In the genomic region with DNA sequence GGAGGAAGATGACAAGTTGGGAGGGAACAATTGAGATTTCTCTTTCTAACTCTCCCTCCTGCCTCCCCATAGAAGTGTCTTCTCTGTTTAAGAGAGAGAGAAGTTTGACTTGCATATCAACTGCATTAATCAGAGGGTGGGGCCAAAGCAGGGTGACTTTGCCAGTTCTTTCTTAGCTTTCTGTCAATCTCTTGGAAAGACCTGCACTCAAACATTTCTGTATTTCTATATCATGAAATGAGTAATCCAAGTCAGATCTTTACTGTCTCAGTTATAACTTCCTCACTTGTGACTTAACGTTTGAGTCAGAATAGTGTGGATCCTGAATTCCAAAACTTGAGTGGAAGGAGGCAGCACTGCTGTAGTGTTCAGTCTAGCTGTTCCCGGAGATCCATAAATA, we compare ENCODE assay signal across 16 cellular contexts.
DNase-seq lines count a peak whose midpoint lies in the region; ATAC-seq, FAIRE-seq and TF ChIP-seq lines count a peak whose summit lies in the region.
"Had no signal": no experiment of that assay in that cellular context is flagged by ENCODE, and none has a peak within 500 bp of the region (broad histone marks: within the 10 kb centered on the region; RNA-seq: fewer than 3 reads in every experiment).

No MANE protein-coding gene starts in this region.

- peaks cover 5% of the 10 kb centered on the region for H3K9me3 Mint-ChIP-seq in stimulated activated memory B cell treated with anti-CD40 and anti-IgM and Interleukin-4, amounts not matched to agents 10 μg/mL and 1 μg/mL and 100 μg/mL, for 72 hours
- H3K9me3 Mint-ChIP-seq: mesothelial cell of epicardium; stimulated activated naive B cell treated with anti-CD40 and anti-IgM and Interleukin-4, amounts not matched to agents 10 μg/mL and 1 μg/mL and 100 μg/mL, for 72 hours had no signal

- H3K36me3 Mint-ChIP-seq in stimulated activated memory B cell treated with anti-CD40 and anti-IgM and Interleukin-4, amounts not matched to agents 10 μg/mL and 1 μg/mL and 100 μg/mL, for 72 hours, result no peaks in the 10 kb centered on the region
- H3K36me3 Mint-ChIP-seq: mesothelial cell of epicardium; stimulated activated naive B cell treated with anti-CD40 and anti-IgM and Interleukin-4, amounts not matched to agents 10 μg/mL and 1 μg/mL and 100 μg/mL, for 72 hours had no signal

- H3K4me1 Mint-ChIP-seq in stimulated activated memory B cell treated with anti-CD40 and anti-IgM and Interleukin-4, amounts not matched to agents 10 μg/mL and 1 μg/mL and 100 μg/mL, for 72 hours, result no peaks in the 10 kb centered on the region
- H3K4me1 Mint-ChIP-seq: stimulated activated naive B cell treated with anti-CD40 and anti-IgM and Interleukin-4, amounts not matched to agents 10 μg/mL and 1 μg/mL and 100 μg/mL, for 72 hours had no signal

- H3K9me3 ChIP-seq in OCI-LY3 (ENCODE audit: insufficient read depth, low read length), result no peaks in the 10 kb centered on the region
- H3K9me3 ChIP-seq: body of pancreas had no signal

- no peak overlapping the region for H3K4me3 Mint-ChIP-seq in stimulated activated memory B cell treated with anti-CD40 and anti-IgM and Interleukin-4, amounts not matched to agents 10 μg/mL and 1 μg/mL and 100 μg/mL, for 72 hours
- H3K4me3 Mint-ChIP-seq: mesothelial cell of epicardium; stimulated activated naive B cell treated with anti-CD40 and anti-IgM and Interleukin-4, amounts not matched to agents 10 μg/mL and 1 μg/mL and 100 μg/mL, for 72 hours had no signal

- H3K4me1 ChIP-seq in OCI-LY3 (ENCODE audit: low read length), result peaks cover 20% of the 10 kb centered on the region
- H3K4me1 ChIP-seq: body of pancreas had no signal

- no peak for TF ChIP-seq CTCF in OCI-LY3 (IDR thresholded peaks at IDR 0.05; ENCODE audit: low read depth, low read length)
- no peak for TF ChIP-seq CTCF in bronchial epithelial cell (IDR thresholded peaks at IDR 0.05; ENCODE audit: insufficient read depth, low read length, severe bottlenecking)

- H3K36me3 ChIP-seq in OCI-LY3 (replicated peaks; ENCODE audit: low read depth, low read length), result no peaks in the 10 kb centered on the region
- H3K36me3 ChIP-seq in bronchial epithelial cell (ENCODE audit: control insufficient read depth, insufficient read depth, low read length), result no peaks in the 10 kb centered on the region

- no peak overlapping the region for H3K9ac ChIP-seq in OCI-LY3 (ENCODE audit: low read length)
- H3K9ac ChIP-seq: KMS-11 had no signal

- H3K27ac ChIP-seq in OCI-LY3 (ENCODE audit: low read length), result no peak overlapping the region
- H3K27ac ChIP-seq: body of pancreas, C4-2B, KMS-11 had no signal

- no peak for FAIRE-seq in bronchial epithelial cell (lab: Jason Lieb, UNC)
- FAIRE-seq: endometrium had no signal

- no peaks in the 10 kb centered on the region for H3K27me3 ChIP-seq in OCI-LY3 (ENCODE audit: low read depth, low read length)
- H3K27me3 ChIP-seq in bronchial epithelial cell (ENCODE audit: control insufficient read depth, insufficient read depth, low read length), result no peaks in the 10 kb centered on the region
- H3K27me3 ChIP-seq: body of pancreas had no signal

- H3K27ac Mint-ChIP-seq in stimulated activated memory B cell treated with anti-CD40 and anti-IgM and Interleukin-4, amounts not matched to agents 10 μg/mL and 1 μg/mL and 100 μg/mL, for 72 hours, result no peak overlapping the region
- H3K27ac Mint-ChIP-seq: mesothelial cell of epicardium; stimulated activated naive B cell treated with anti-CD40 and anti-IgM and Interleukin-4, amounts not matched to agents 10 μg/mL and 1 μg/mL and 100 μg/mL, for 72 hours had no signal

- peak; percentile 35 for DNase-seq in Caki2 (ENCODE audit: low read depth)
- DNase-seq in bronchial epithelial cell (ENCODE audit: low read depth), result peak; percentile 96
- peak; percentile 18 for DNase-seq in myocyte (ENCODE audit: low read depth)
- DNase-seq in iPS-NIHi7 (ENCODE audit: extremely low spot score), result no peak
- DNase-seq in ecto neural progenitor cell (ENCODE audit: low spot score), result no peak
- no peak for DNase-seq in NCI-H510A treated with DMSO at 0.1 percent for 48 hours (lab: John Stamatoyannopoulos, UW)
- DNase-seq: activated CD4-positive, alpha-beta T cell treated with anti-CD3 and anti-CD28 coated beads for 48 hours; body of pancreas; NCI-H2029 treated with DMSO at 0.1 percent for 48 hours; stimulated activated naive B cell treated with anti-CD40 and anti-IgM and Interleukin-4, amounts not matched to agents 10 μg/mL and 1 μg/mL and 100 μg/mL, for 72 hours had no signal

- H3K79me2 ChIP-seq in OCI-LY3 (ENCODE audit: low read length), result no peaks in the 10 kb centered on the region

- no peak overlapping the region for H3K4me3 ChIP-seq in OCI-LY3 (ENCODE audit: low read length)
- no peak overlapping the region for H3K4me3 ChIP-seq in bronchial epithelial cell (ENCODE audit: low read depth, low read length)
- H3K4me3 ChIP-seq: body of pancreas had no signal

- ATAC-seq in stimulated activated memory B cell treated with anti-CD40 and anti-IgM and Interleukin-4, amounts not matched to agents 10 μg/mL and 1 μg/mL and 100 μg/mL, for 72 hours, result no peak
- ATAC-seq: body of pancreas; stimulated activated naive B cell treated with anti-CD40 and anti-IgM and Interleukin-4, amounts not matched to agents 10 μg/mL and 1 μg/mL and 100 μg/mL, for 72 hours had no signal

- H2AFZ ChIP-seq in OCI-LY3 (ENCODE audit: low read depth, low read length), result no peak overlapping the region

- in situ Hi-C loops in Caki2 (cut with HindIII; ENCODE audit: low pct_unique_long_range_greater_than_20kb, low sequenced_read_pairs), result no loop called here

- H4K20me1 ChIP-seq in OCI-LY3 (ENCODE audit: insufficient read depth, low read length), result no peaks in the 10 kb centered on the region

- H3K4me2 ChIP-seq in OCI-LY3 (ENCODE audit: low read length), result peak overlapping the region; percentile 51
- H3K4me2 ChIP-seq: KMS-11 had no signal

- H3K27me3 Mint-ChIP-seq in stimulated activated memory B cell treated with anti-CD40 and anti-IgM and Interleukin-4, amounts not matched to agents 10 μg/mL and 1 μg/mL and 100 μg/mL, for 72 hours, result no peaks in the 10 kb centered on the region
- H3K27me3 Mint-ChIP-seq: stimulated activated naive B cell treated with anti-CD40 and anti-IgM and Interleukin-4, amounts not matched to agents 10 μg/mL and 1 μg/mL and 100 μg/mL, for 72 hours had no signal

Comparison
In these comparisons a context has a peak if more than half of its experiments do, and no peak if none do; other contexts are left out.
1. DNase-seq: peak in Caki2 (single experiment), bronchial epithelial cell (single experiment) and myocyte (single experiment); none in iPS-NIHi7 (single experiment), ecto neural progenitor cell (single experiment) and NCI-H510A treated with DMSO at 0.1 percent for 48 hours (single experiment).